In the genomic region with DNA sequence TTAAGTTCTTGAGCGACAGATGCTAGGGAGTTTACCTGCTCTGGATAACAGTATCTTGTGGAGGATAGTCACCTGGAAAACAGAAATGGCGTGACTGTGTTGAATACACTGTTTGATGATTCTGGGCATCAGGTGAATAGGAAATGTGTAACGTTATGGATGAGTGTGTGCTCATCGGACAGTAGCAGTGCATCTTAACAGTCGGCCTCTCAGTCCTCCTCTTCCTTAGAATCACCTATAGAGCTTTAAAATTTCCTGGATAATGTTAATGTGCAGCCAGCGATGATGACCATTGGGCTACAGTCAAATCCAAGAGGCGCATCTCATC, we compare ENCODE assay signal across 9 cellular contexts.
DNase-seq lines count a peak whose midpoint lies in the region; TF ChIP-seq lines count a peak whose summit lies in the region.
"Had no signal": no experiment of that assay in that cellular context is flagged by ENCODE, and none has a peak within 500 bp of the region (broad histone marks: within the 10 kb centered on the region; RNA-seq: fewer than 3 reads in every experiment).

No MANE protein-coding gene starts in this region.

- intact Hi-C loops in dorsolateral prefrontal cortex (cut with DNase I): no loop called here

- no peak overlapping the region for H3K27ac Mint-ChIP-seq in neural progenitor cell

- H3K27ac ChIP-seq in dorsolateral prefrontal cortex (no peak overlapping the region), neural progenitor cell (no peak overlapping the region)

- DNase-seq in GM12864 (ENCODE audit: low read depth) (no peak), MG63 (no peak), dorsolateral prefrontal cortex (no peak), neural progenitor cell (ENCODE audit: low spot score) (no peak), DMS53 (lab: John Stamatoyannopoulos, UW) (no peak), NCI-H774 (lab: John Stamatoyannopoulos, UW) (no peak), RPMI8226 (no peak)
- no peak for DNase-seq in stimulated activated CD8-positive, alpha-beta memory T cell treated with anti-CD3 and anti-CD28 coated beads, Interleukin-4, amount 100 ng/mL, for 48 hours
- DNase-seq: effector CD8-positive, alpha-beta T cell had no signal

- H3K36me3 ChIP-seq in MG63: no peaks in the 10 kb centered on the region
- H3K36me3 ChIP-seq in neural progenitor cell: no peaks in the 10 kb centered on the region

- H3K36me3 Mint-ChIP-seq in neural progenitor cell: peaks cover 3% of the 10 kb centered on the region

- H3K27me3 ChIP-seq in MG63: no peaks in the 10 kb centered on the region
- H3K27me3 ChIP-seq in dorsolateral prefrontal cortex: peaks cover 0 to 44% (median 0%) of the 10 kb centered on the region in 45 donors
- H3K27me3 ChIP-seq in neural progenitor cell: no peaks in the 10 kb centered on the region

- peaks cover 15% of the 10 kb centered on the region for H3F3A ChIP-seq in neural progenitor cell (ENCODE audit: low read depth)

- H3K4me3 Mint-ChIP-seq in neural progenitor cell: peak overlapping the region; percentile 92

- peak overlapping the region; percentile 76 for H3K4me3 ChIP-seq in GM12864 (ENCODE audit: low read depth, low read length)
- H3K4me3 ChIP-seq in MG63: peak overlapping the region; percentile 62
- peak overlapping the region; percentile 32 to 75 (median 56) for H3K4me3 ChIP-seq in dorsolateral prefrontal cortex
- H3K4me3 ChIP-seq in neural progenitor cell: peak overlapping the region; percentile 62

- H3K27me3 Mint-ChIP-seq in neural progenitor cell (ENCODE audit: insufficient read depth, low read depth): peaks cover 2% of the 10 kb centered on the region

- H4K20me1 ChIP-seq in neural progenitor cell (ENCODE audit: low read depth): no peaks in the 10 kb centered on the region

- peaks cover 20% of the 10 kb centered on the region for H3K79me2 ChIP-seq in neural progenitor cell (ENCODE audit: low read depth)

- peaks cover 10% of the 10 kb centered on the region for H3K4me1 Mint-ChIP-seq in neural progenitor cell

- H3K9me3 ChIP-seq in MG63 (no peaks in the 10 kb centered on the region), neural progenitor cell (ENCODE audit: low read depth) (no peaks in the 10 kb centered on the region)

- H3K4me2 ChIP-seq in neural progenitor cell: peak overlapping the region; percentile 84

- TF ChIP-seq CTCF in GM12864 (IDR thresholded peaks at IDR 0.05; ENCODE audit: low read depth, low read length, missing control alignments) (no peak), dorsolateral prefrontal cortex (IDR thresholded peaks at IDR 0.05 in 54 of 56, conservative IDR thresholded peaks at IDR 0.05 in 2 of 56; ENCODE audit: low read depth in 1 of 56, partially characterized antibody in 56 of 56) (no peak), neural progenitor cell (IDR thresholded peaks at IDR 0.05) (no peak)

- H2AFZ ChIP-seq in neural progenitor cell (replicated peaks): peak overlapping the region; percentile 92

- H3K9ac ChIP-seq in neural progenitor cell: no peak overlapping the region

- no peaks in the 10 kb centered on the region for H3K4me1 ChIP-seq in neural progenitor cell

- no peaks in the 10 kb centered on the region for H3K9me3 Mint-ChIP-seq in neural progenitor cell
